Comparison of ENCODE assay signal across 31 cellular contexts in the genomic region with DNA sequence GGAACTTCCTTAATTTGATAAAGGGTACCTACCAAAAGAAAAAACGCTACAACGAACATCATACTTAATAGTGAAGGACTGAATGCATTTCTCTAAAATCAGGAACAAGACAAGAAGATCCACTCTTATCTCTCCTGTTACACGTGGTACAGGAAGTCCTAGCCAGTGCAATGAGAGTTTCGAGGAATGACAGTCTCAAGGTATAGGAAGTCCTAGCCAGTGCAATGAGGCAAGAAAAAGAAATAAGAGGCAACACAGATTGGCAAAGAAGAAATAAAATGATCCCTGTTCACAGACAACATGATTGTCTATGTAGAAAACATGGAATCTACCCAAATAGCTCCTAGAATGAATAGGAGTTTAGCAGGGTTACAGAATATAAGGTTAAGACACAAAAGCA.
"Had no signal": no experiment of that assay in that cellular context is flagged by ENCODE, and none has a peak within 500 bp of the region (broad histone marks: within the 10 kb centered on the region; RNA-seq: fewer than 3 reads in every experiment).

No MANE protein-coding gene starts in this region.

- ATAC-seq: naive thymus-derived CD8-positive, alpha-beta T cell; natural killer cell treated with Interleukin-12 subunit alpha and Interleukin-12 subunit beta and Interleukin-15 and Interleukin-18, amount 100 ng/mL, for 72 hours; psoas muscle; right cardiac atrium; right lobe of liver; stimulated activated effector memory CD8-positive, alpha-beta T cell treated with anti-CD3 and anti-CD28 coated beads, Interleukin-12 subunit alpha, Interleukin-12 subunit beta, amount 100 ng/mL, for 72 hours; stimulated activated naive B cell treated with anti-CD40 and anti-IgM and Interleukin-4, amounts not matched to agents 10 μg/mL and 1 μg/mL and 100 μg/mL, for 72 hours; stimulated activated naive CD8-positive, alpha-beta T cell treated with anti-CD3 and anti-CD28 coated beads, Interleukin-15, amount 100 ng/mL, for 72 hours; upper lobe of right lung had no signal

- H3K9me3 Mint-ChIP-seq: natural killer cell treated with Interleukin-12 subunit alpha and Interleukin-12 subunit beta and Interleukin-15 and Interleukin-18, amount 100 ng/mL, for 72 hours; stimulated activated effector memory CD8-positive, alpha-beta T cell treated with anti-CD3 and anti-CD28 coated beads, Interleukin-12 subunit alpha, Interleukin-12 subunit beta, amount 100 ng/mL, for 72 hours; stimulated activated naive B cell treated with anti-CD40 and anti-IgM and Interleukin-4, amounts not matched to agents 10 μg/mL and 1 μg/mL and 100 μg/mL, for 72 hours; stimulated activated naive CD8-positive, alpha-beta T cell treated with anti-CD3 and anti-CD28 coated beads, Interleukin-15, amount 100 ng/mL, for 72 hours had no signal

- H3K4me3 ChIP-seq: ovary, psoas muscle, right lobe of liver, sigmoid colon, suprapubic skin, testis, tibial artery, transverse colon, upper lobe of right lung, uterus had no signal

- DNase-seq: naive thymus-derived CD8-positive, alpha-beta T cell; nephron progenitor cell; nucleus accumbens; ovary; posterior cingulate gyrus; psoas muscle; right cardiac atrium; sigmoid colon; small intestine; stimulated activated CD4-positive, alpha-beta T cell treated with anti-CD3 and anti-CD28 coated beads, Interleukin-15, amount 100 ng/mL, for 24 hours; stimulated activated CD4-positive, alpha-beta T cell treated with anti-CD3 and anti-CD28 coated beads, Interleukin-2, amount 100 ng/mL, for 24 hours; stimulated activated CD4-positive, alpha-beta T cell treated with anti-CD3 and anti-CD28 coated beads, Interleukin-2, amount 100 ng/mL, for 48 hours; stimulated activated CD4-positive, alpha-beta T cell treated with anti-CD3 and anti-CD28 coated beads, Interleukin-4, amount 100 ng/mL, for 24 hours; stimulated activated naive B cell treated with anti-CD40 and anti-IgM and Interleukin-4, amounts not matched to agents 10 μg/mL and 1 μg/mL and 100 μg/mL, for 72 hours; stimulated activated naive CD4-positive, alpha-beta T cell treated with Interleukin-2 at 50 U/mL for 16 hours; stimulated activated naive CD8-positive, alpha-beta T cell treated with anti-CD3 and anti-CD28 coated beads, Interleukin-15, amount 100 ng/mL, for 72 hours; substantia nigra; testis; tibial artery; transverse colon; upper lobe of right lung; uterus had no signal

- H3K4me1 ChIP-seq: parathyroid adenoma, psoas muscle, right lobe of liver, sigmoid colon, suprapubic skin, testis, tibial artery, upper lobe of right lung, uterus had no signal

- H3K36me3 ChIP-seq: neutrophil, ovary, right lobe of liver, sigmoid colon, suprapubic skin, tibial artery, transverse colon, upper lobe of right lung, uterus had no signal

- H3K4me1 Mint-ChIP-seq: neural crest cell; stimulated activated naive B cell treated with anti-CD40 and anti-IgM and Interleukin-4, amounts not matched to agents 10 μg/mL and 1 μg/mL and 100 μg/mL, for 72 hours had no signal

- H3K27ac ChIP-seq: neutrophil, ovary, parathyroid adenoma, psoas muscle, right lobe of liver, sigmoid colon, suprapubic skin, testis, tibial artery, transverse colon, upper lobe of right lung, uterus had no signal

- H3K4me3 Mint-ChIP-seq: naive thymus-derived CD8-positive, alpha-beta T cell; natural killer cell treated with Interleukin-12 subunit alpha and Interleukin-12 subunit beta and Interleukin-15 and Interleukin-18, amount 100 ng/mL, for 72 hours; nephron progenitor cell; neural crest cell; stimulated activated effector memory CD8-positive, alpha-beta T cell treated with anti-CD3 and anti-CD28 coated beads, Interleukin-12 subunit alpha, Interleukin-12 subunit beta, amount 100 ng/mL, for 72 hours; stimulated activated naive B cell treated with anti-CD40 and anti-IgM and Interleukin-4, amounts not matched to agents 10 μg/mL and 1 μg/mL and 100 μg/mL, for 72 hours; stimulated activated naive CD8-positive, alpha-beta T cell treated with anti-CD3 and anti-CD28 coated beads, Interleukin-15, amount 100 ng/mL, for 72 hours; type B pancreatic cell had no signal

- H3K27ac Mint-ChIP-seq: naive thymus-derived CD8-positive, alpha-beta T cell; natural killer cell treated with Interleukin-12 subunit alpha and Interleukin-12 subunit beta and Interleukin-15 and Interleukin-18, amount 100 ng/mL, for 72 hours; nephron progenitor cell; progenitor cell of endocrine pancreas; stimulated activated effector memory CD8-positive, alpha-beta T cell treated with anti-CD3 and anti-CD28 coated beads, Interleukin-12 subunit alpha, Interleukin-12 subunit beta, amount 100 ng/mL, for 72 hours; stimulated activated naive B cell treated with anti-CD40 and anti-IgM and Interleukin-4, amounts not matched to agents 10 μg/mL and 1 μg/mL and 100 μg/mL, for 72 hours; stimulated activated naive CD8-positive, alpha-beta T cell treated with anti-CD3 and anti-CD28 coated beads, Interleukin-15, amount 100 ng/mL, for 72 hours; type B pancreatic cell had no signal

- FAIRE-seq: small intestine had no signal

- H3K9me3 ChIP-seq: neutrophil, psoas muscle, right lobe of liver, testis, upper lobe of right lung, uterus had no signal

- H3K36me3 Mint-ChIP-seq: naive thymus-derived CD8-positive, alpha-beta T cell; natural killer cell treated with Interleukin-12 subunit alpha and Interleukin-12 subunit beta and Interleukin-15 and Interleukin-18, amount 100 ng/mL, for 72 hours; stimulated activated effector memory CD8-positive, alpha-beta T cell treated with anti-CD3 and anti-CD28 coated beads, Interleukin-12 subunit alpha, Interleukin-12 subunit beta, amount 100 ng/mL, for 72 hours; stimulated activated naive B cell treated with anti-CD40 and anti-IgM and Interleukin-4, amounts not matched to agents 10 μg/mL and 1 μg/mL and 100 μg/mL, for 72 hours; type B pancreatic cell had no signal
